In genomic region chr1:56450004-56450666, GRCh38 we compare ENCODE assay signal across 17 cellular contexts.
A peak's percentile ranks its signal among the peaks of the same experiment; 100 is the strongest.
DNase-seq lines count a peak whose midpoint lies in the region; ATAC-seq and TF ChIP-seq lines count a peak whose summit lies in the region.
"Had no signal": no experiment of that assay in that cellular context is flagged by ENCODE, and none has a peak within 500 bp of the region (broad histone marks: within the 10 kb centered on the region; RNA-seq: fewer than 3 reads in every experiment).

No MANE protein-coding gene starts in this region.

- ATAC-seq in GM23338 (peak; percentile 58), HG03342 (IDR thresholded peaks at IDR 0.05; ENCODE audit: unreplicated experiment) (no peak)
- ATAC-seq: CD8-positive, alpha-beta T cell; K562; PC-3; SK-N-SH treated with all-trans-retinoic acid at 6 μM for 48 hours had no signal

- H3K4me3 ChIP-seq in GM23338 (no peak overlapping the region), hepatocyte (no peak overlapping the region), esophagus squamous epithelium (no peak overlapping the region)
- H3K4me3 ChIP-seq: HAP-1, K562 had no signal

- DNase-seq in GM23338 (ENCODE audit: low spot score), result peak; percentile 47
- DNase-seq in NCI-H526 (lab: John Stamatoyannopoulos, UW), result peak; percentile 17 to 60
- DNase-seq in hepatocyte (ENCODE audit: low spot score), result peak; percentile 27
- DNase-seq in neural crest cell (ENCODE audit: low read depth, low spot score), result no peak
- DNase-seq in SIG-M5 treated with dmso at 0.1 percent for 504 hours (lab: John Stamatoyannopoulos, UW; ENCODE audit: unreplicated experiment), result no peak
- no peak for DNase-seq in esophagus squamous epithelium (lab: John Stamatoyannopoulos, UW)
- no peak for DNase-seq in 8988T
- DNase-seq: CD8-positive, alpha-beta T cell; NCI-H146; NCI-H2227 treated with DMSO at 0.1 percent for 48 hours; NCI-H69; PC-3 had no signal

- TF ChIP-seq POLR2A in esophagus squamous epithelium (IDR thresholded peaks at IDR 0.05), result no peak

- H3K9me2 ChIP-seq in GM23338 (ENCODE audit: insufficient read depth) (no peaks in the 10 kb centered on the region), hepatocyte (replicated peaks; ENCODE audit: insufficient read depth) (no peaks in the 10 kb centered on the region)

- peaks cover 23% of the 10 kb centered on the region for H3K4me1 ChIP-seq in GM23338 (ENCODE audit: insufficient read depth)
- H3K4me1 ChIP-seq in hepatocyte (ENCODE audit: insufficient read depth), result peaks cover 30% of the 10 kb centered on the region
- H3K4me1 ChIP-seq in esophagus squamous epithelium, result peaks cover 0 to 46% (median 23%) of the 10 kb centered on the region in 3 donors

- no peaks in the 10 kb centered on the region for H4K20me1 ChIP-seq in GM23338 (replicated peaks; ENCODE audit: insufficient read depth)
- H4K20me1 ChIP-seq in hepatocyte (ENCODE audit: insufficient read depth, poor library complexity, severe bottlenecking), result no peaks in the 10 kb centered on the region

- intact Hi-C loops in esophagus squamous epithelium (cut with DNase I), result no loop called here

- H3K9me3 ChIP-seq in hepatocyte (ENCODE audit: low read depth) (no peaks in the 10 kb centered on the region), esophagus squamous epithelium (no peaks in the 10 kb centered on the region)
- H3K9me3 ChIP-seq: HAP-1 had no signal

- H3K79me2 ChIP-seq in GM23338 (replicated peaks; ENCODE audit: insufficient read depth), result no peaks in the 10 kb centered on the region
- H3K79me2 ChIP-seq in hepatocyte, result no peaks in the 10 kb centered on the region

- H3K4me2 ChIP-seq in GM23338 (peak overlapping the region; percentile 42; the same call in 1 of the 2 replicates), hepatocyte (no peak overlapping the region)

- no peak overlapping the region for H3K27ac ChIP-seq in GM23338 (ENCODE audit: low read depth)
- peak overlapping the region; percentile 84 for H3K27ac ChIP-seq in hepatocyte
- peak overlapping the region in 1 of 4 donors; percentile 11 for H3K27ac ChIP-seq in esophagus squamous epithelium

- H3K27me3 ChIP-seq in GM23338 (ENCODE audit: insufficient read depth) (no peaks in the 10 kb centered on the region), hepatocyte (no peaks in the 10 kb centered on the region), esophagus squamous epithelium (no peaks in the 10 kb centered on the region)

- no peaks in the 10 kb centered on the region for H3K9me3 Mint-ChIP-seq in GM23338
- H3K9me3 Mint-ChIP-seq in neural crest cell, result no peaks in the 10 kb centered on the region
- H3K9me3 Mint-ChIP-seq: CD8-positive, alpha-beta T cell had no signal

- H3F3A ChIP-seq in GM23338 (replicated peaks; ENCODE audit: low read depth), result peaks cover 3% of the 10 kb centered on the region; the same call in 1 of the 2 replicates

- 55% methylated on average over 4 of the region's 4 CpGs for WGBS in hepatocyte (ENCODE audit: low lambda C conversion rate, missing lambda C conversion rate)
- WGBS in esophagus squamous epithelium, 2 donors, result 76 to 79% methylated on average over 4 of the region's 4 CpGs

- TF ChIP-seq CTCF in GM23338 (conservative IDR thresholded peaks at IDR 0.05; ENCODE audit: low read depth in 2 of 2), result no peak
- TF ChIP-seq CTCF in hepatocyte (IDR thresholded peaks at IDR 0.05; ENCODE audit: poor library complexity), result no peak
- TF ChIP-seq CTCF in neural crest cell (conservative IDR thresholded peaks at IDR 0.05), result no peak
- TF ChIP-seq CTCF in esophagus squamous epithelium (IDR thresholded peaks at IDR 0.05), result no peak

- H3K36me3 Mint-ChIP-seq in GM23338 (ENCODE audit: low read depth) (no peaks in the 10 kb centered on the region), neural crest cell (ENCODE audit: low read depth) (no peaks in the 10 kb centered on the region)
- H3K36me3 Mint-ChIP-seq: CD8-positive, alpha-beta T cell had no signal

- peaks cover 7% of the 10 kb centered on the region for H3K27me3 Mint-ChIP-seq in GM23338 (ENCODE audit: insufficient read depth, low read depth, poor library complexity)
- H3K27me3 Mint-ChIP-seq in neural crest cell (ENCODE audit: low read depth), result no peaks in the 10 kb centered on the region
- H3K27me3 Mint-ChIP-seq: B cell had no signal

- no peaks in the 10 kb centered on the region for H3K36me3 ChIP-seq in GM23338 (ENCODE audit: insufficient read depth)
- no peaks in the 10 kb centered on the region for H3K36me3 ChIP-seq in hepatocyte (replicated peaks; ENCODE audit: insufficient read depth, low read depth)
- no peaks in the 10 kb centered on the region for H3K36me3 ChIP-seq in esophagus squamous epithelium
- H3K36me3 ChIP-seq: HAP-1 had no signal

- H2AFZ ChIP-seq in GM23338 (no peak overlapping the region), hepatocyte (no peak overlapping the region)

- H3K27ac Mint-ChIP-seq in GM23338 (no peak overlapping the region), neural crest cell (ENCODE audit: unreplicated experiment) (peak overlapping the region; percentile 16)
- H3K27ac Mint-ChIP-seq: B cell; CD8-positive, alpha-beta T cell had no signal

- peaks cover 39% of the 10 kb centered on the region for H3K4me1 Mint-ChIP-seq in GM23338
- peaks cover 33% of the 10 kb centered on the region for H3K4me1 Mint-ChIP-seq in neural crest cell
- H3K4me1 Mint-ChIP-seq: B cell had no signal

- no peak overlapping the region; the same call in 2 of the 3 replicates for H3K4me3 Mint-ChIP-seq in GM23338
- H3K4me3 Mint-ChIP-seq in neural crest cell, result no peak overlapping the region
- H3K4me3 Mint-ChIP-seq: B cell; CD8-positive, alpha-beta T cell had no signal

TF ChIP-seq in GM23338, 12 proteins besides CTCF, POLR2A, EP300 and RAD21:
- TF ChIP-seq ZNF114 (CRISPR knock-in tag; IDR thresholded peaks at IDR 0.05), result no peak
- TF ChIP-seq, protein P1, sequence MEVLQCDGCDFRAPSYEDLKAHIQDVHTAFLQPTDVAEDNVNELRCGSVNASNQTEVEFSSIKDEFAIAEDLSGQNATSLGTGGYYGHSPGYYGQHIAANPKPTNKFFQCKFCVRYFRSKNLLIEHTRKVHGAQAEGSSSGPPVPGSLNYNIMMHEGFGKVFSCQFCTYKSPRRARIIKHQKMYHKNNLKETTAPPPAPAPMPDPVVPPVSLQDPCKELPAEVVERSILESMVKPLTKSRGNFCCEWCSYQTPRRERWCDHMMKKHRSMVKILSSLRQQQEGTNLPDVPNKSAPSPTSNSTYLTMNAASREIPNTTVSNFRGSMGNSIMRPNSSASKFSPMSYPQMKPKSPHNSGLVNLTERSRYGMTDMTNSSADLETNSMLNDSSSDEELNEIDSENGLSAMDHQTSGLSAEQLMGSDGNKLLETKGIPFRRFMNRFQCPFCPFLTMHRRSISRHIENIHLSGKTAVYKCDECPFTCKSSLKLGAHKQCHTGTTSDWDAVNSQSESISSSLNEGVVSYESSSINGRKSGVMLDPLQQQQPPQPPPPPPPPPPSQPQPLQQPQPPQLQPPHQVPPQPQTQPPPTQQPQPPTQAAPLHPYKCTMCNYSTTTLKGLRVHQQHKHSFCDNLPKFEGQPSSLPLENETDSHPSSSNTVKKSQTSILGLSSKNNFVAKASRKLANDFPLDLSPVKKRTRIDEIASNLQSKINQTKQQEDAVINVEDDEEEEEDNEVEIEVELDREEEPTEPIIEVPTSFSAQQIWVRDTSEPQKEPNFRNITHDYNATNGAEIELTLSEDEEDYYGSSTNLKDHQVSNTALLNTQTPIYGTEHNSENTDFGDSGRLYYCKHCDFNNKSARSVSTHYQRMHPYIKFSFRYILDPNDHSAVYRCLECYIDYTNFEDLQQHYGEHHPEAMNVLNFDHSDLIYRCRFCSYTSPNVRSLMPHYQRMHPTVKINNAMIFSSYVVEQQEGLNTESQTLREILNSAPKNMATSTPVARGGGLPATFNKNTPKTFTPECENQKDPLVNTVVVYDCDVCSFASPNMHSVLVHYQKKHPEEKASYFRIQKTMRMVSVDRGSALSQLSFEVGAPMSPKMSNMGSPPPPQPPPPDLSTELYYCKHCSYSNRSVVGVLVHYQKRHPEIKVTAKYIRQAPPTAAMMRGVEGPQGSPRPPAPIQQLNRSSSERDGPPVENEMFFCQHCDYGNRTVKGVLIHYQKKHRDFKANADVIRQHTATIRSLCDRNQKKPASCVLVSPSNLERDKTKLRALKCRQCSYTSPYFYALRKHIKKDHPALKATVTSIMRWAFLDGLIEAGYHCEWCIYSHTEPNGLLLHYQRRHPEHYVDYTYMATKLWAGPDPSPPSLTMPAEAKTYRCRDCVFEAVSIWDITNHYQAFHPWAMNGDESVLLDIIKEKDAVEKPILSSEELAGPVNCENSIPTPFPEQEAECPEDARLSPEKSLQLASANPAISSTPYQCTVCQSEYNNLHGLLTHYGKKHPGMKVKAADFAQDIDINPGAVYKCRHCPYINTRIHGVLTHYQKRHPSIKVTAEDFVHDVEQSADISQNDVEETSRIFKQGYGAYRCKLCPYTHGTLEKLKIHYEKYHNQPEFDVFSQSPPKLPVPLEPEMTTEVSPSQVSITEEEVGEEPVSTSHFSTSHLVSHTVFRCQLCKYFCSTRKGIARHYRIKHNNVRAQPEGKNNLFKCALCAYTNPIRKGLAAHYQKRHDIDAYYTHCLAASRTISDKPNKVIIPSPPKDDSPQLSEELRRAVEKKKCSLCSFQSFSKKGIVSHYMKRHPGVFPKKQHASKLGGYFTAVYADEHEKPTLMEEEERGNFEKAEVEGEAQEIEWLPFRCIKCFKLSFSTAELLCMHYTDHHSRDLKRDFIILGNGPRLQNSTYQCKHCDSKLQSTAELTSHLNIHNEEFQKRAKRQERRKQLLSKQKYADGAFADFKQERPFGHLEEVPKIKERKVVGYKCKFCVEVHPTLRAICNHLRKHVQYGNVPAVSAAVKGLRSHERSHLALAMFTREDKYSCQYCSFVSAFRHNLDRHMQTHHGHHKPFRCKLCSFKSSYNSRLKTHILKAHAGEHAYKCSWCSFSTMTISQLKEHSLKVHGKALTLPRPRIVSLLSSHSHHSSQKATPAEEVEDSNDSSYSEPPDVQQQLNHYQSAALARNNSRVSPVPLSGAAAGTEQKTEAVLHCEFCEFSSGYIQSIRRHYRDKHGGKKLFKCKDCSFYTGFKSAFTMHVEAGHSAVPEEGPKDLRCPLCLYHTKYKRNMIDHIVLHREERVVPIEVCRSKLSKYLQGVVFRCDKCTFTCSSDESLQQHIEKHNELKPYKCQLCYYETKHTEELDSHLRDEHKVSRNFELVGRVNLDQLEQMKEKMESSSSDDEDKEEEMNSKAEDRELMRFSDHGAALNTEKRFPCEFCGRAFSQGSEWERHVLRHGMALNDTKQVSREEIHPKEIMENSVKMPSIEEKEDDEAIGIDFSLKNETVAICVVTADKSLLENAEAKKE (CRISPR knock-in tag; IDR thresholded peaks at IDR 0.05), result peak; percentile 62; the same call in 1 of the 2 replicates

Comparison
In these comparisons a context has a peak if more than half of its experiments do, and no peak if none do; other contexts are left out.
1. DNase-seq: peak in GM23338 (single experiment), NCI-H526 (2 of 2) and hepatocyte (single experiment); none in neural crest cell (single experiment), SIG-M5 treated with dmso at 0.1 percent for 504 hours (single experiment), esophagus squamous epithelium (single experiment) and 8988T (single experiment).